Comparison of ENCODE assay signal across 9 cellular contexts in genomic region chr14:30357791-30358190, GRCh38.
"Had no signal": no experiment of that assay in that cellular context is flagged by ENCODE, and none has a peak within 500 bp of the region (broad histone marks: within the 10 kb centered on the region; RNA-seq: fewer than 3 reads in every experiment).

No MANE protein-coding gene starts in this region.

- H3K36me3 ChIP-seq: HAP-1 had no signal

- H3K9me3 Mint-ChIP-seq: HFFc6 had no signal

- H3K27ac Mint-ChIP-seq: GM23338, H9, HFFc6 had no signal

- H3K9ac ChIP-seq: GM23248 had no signal

- H3K4me3 Mint-ChIP-seq: GM23338, H9, HFFc6 had no signal

- DNase-seq: GM23248, GOT3, H7, H9, HCEC 1CT, HFFc6 had no signal

- H3K4me2 ChIP-seq: GM23338 had no signal

- H3K4me1 ChIP-seq: HAP-1 had no signal

- H3K4me3 ChIP-seq: GM23248, GM23338, HAP-1 had no signal

- H3K9me3 ChIP-seq: HAP-1 had no signal

- FAIRE-seq: H54 had no signal

- H2AFZ ChIP-seq: GM23248, GM23338 had no signal

- H3K27ac ChIP-seq: GM23248 had no signal
